In the genomic region with DNA sequence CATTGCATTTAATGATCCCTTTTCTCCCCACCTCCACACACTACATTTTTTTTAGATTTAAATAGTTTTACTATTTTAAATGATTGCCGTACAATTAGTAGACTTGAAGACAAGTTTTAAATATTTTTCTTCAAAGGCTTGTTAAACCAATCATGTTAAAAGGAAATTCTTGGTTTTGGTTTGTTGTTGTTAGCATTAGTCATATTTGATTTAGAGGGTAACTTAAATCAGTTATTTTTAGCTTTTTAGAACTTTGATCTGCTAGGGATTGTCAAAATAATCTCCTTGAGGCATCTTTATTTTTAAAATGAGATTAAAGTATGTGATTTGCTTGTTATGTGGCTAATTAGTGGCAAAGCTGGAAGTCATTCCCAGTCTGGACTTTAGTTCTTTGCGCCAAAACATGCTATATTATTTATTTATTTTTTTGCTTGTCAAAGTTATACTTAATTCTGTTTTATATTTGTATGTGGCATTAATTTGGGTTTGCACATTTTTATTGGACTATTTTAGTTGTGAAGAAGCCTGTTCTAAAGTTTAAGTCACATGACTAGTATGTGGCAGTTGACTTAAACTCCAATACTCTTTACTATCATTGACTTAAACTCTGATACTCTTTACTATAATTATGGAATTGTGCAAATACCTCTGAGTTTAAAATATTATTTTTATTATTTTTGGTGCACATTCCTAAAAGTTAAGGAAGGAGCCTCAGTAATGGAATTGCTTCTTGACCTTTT, we compare ENCODE assay signal across 9 cellular contexts. TPM values are rescaled to one million over a fixed set of nuclear protein-coding genes. Genes with fewer than 3 reads are reported as not detected.
A peak's percentile ranks its signal among the peaks of the same experiment; 100 is the strongest.
DNase-seq lines count a peak whose midpoint lies in the region; ATAC-seq and TF ChIP-seq lines count a peak whose summit lies in the region.
"Had no signal": no experiment of that assay in that cellular context is flagged by ENCODE, and none has a peak within 500 bp of the region (broad histone marks: within the 10 kb centered on the region; RNA-seq: fewer than 3 reads in every experiment).

No MANE protein-coding gene starts in this region.

- intact Hi-C loops in CD8-positive, alpha-beta T cell (cut with DNase I, micrococcal nuclease): loop anchor here in 1 of 2 experiments (5.0 kb wide), 1 partner anchor 290 kb away; no protein-coding TSS in a partner anchor
- intact Hi-C loops in dendritic cell treated with granulocyte-macrophage colony-stimulating factor and Interleukin-4, amounts not matched to agents 40 ng/mL and 50 ng/mL, for 4 days (cut with micrococcal nuclease): no loop called here

- no peaks in the 10 kb centered on the region for H3K9me2 ChIP-seq in Loucy (replicated peaks; ENCODE audit: low read depth, low read length)

- CTCF ChIA-PET in CD8-positive, alpha-beta T cell (lab: Charles Lee): interaction anchor here (1.0 kb wide), 1 partner anchor 106 kb away, joined by 4 read pairs; no protein-coding TSS in a partner anchor

- H3K9ac ChIP-seq in Loucy (ENCODE audit: low read depth, low read length, poor library complexity, severe bottlenecking) (peak overlapping the region; percentile 92), neural progenitor cell (peak overlapping the region; percentile 3)

- TF ChIP-seq CTCF in CD8-positive, alpha-beta T cell (IDR thresholded peaks at IDR 0.05): no peak
- TF ChIP-seq CTCF in Loucy (conservative IDR thresholded peaks at IDR 0.05; ENCODE audit: low read length): no peak
- TF ChIP-seq CTCF in neural progenitor cell (IDR thresholded peaks at IDR 0.05): no peak

- H3K4me3 Mint-ChIP-seq in CD8-positive, alpha-beta T cell: peak overlapping the region; percentile 97
- H3K4me3 Mint-ChIP-seq in dendritic cell treated with granulocyte-macrophage colony-stimulating factor and Interleukin-4, amounts not matched to agents 40 ng/mL and 50 ng/mL, for 4 days: no peak overlapping the region
- H3K4me3 Mint-ChIP-seq in neural progenitor cell: peak overlapping the region; percentile 75

- H3K4me1 ChIP-seq in CD8-positive, alpha-beta T cell (ENCODE audit: insufficient read depth, low read length): peaks cover 33% of the 10 kb centered on the region
- peaks cover 57% of the 10 kb centered on the region for H3K4me1 ChIP-seq in Loucy (ENCODE audit: insufficient read depth, low read length, poor library complexity, severe bottlenecking)
- peaks cover 31% of the 10 kb centered on the region for H3K4me1 ChIP-seq in neural progenitor cell

- H3K4me2 ChIP-seq in Loucy (ENCODE audit: low read depth, low read length, poor library complexity, severe bottlenecking): peak overlapping the region; percentile 94
- peak overlapping the region; percentile 87 for H3K4me2 ChIP-seq in neural progenitor cell

- peaks cover 69% of the 10 kb centered on the region for H3K79me2 ChIP-seq in Loucy (ENCODE audit: insufficient read depth, low read length)
- H3K79me2 ChIP-seq in neural progenitor cell (ENCODE audit: low read depth): peaks cover 49% of the 10 kb centered on the region

- H4K20me1 ChIP-seq in Loucy (ENCODE audit: insufficient read depth, low read length, poor library complexity, severe bottlenecking) (peaks cover 58% of the 10 kb centered on the region), neural progenitor cell (ENCODE audit: low read depth) (peaks cover 25% of the 10 kb centered on the region)

- POLR2A ChIA-PET in CD8-positive, alpha-beta T cell (lab: Charles Lee): interaction anchor here (1.0 kb wide), 1 partner anchor 77 kb away, joined by 3 read pairs; no protein-coding TSS in a partner anchor

- H3K27ac ChIP-seq in CD8-positive, alpha-beta T cell (ENCODE audit: low read depth, low read length): no peak overlapping the region
- H3K27ac ChIP-seq in neural progenitor cell: no peak overlapping the region

- DNase-seq in CD8-positive, alpha-beta T cell: no peak
- DNase-seq in neural progenitor cell (ENCODE audit: low spot score): no peak
- DNase-seq in C1 segment of cervical spinal cord (lab: John Stamatoyannopoulos, UW): no peak
- no peak for DNase-seq in NCI-H2029 (lab: John Stamatoyannopoulos, UW)
- no peak for DNase-seq in activated CD4-positive, alpha-beta T cell treated with anti-CD3 and anti-CD28 coated beads, Interleukin-2, amount 50 U/mL, for 1 hour
- DNase-seq: NCI-H226 had no signal

- peaks cover 71% of the 10 kb centered on the region for H3K4me1 Mint-ChIP-seq in CD8-positive, alpha-beta T cell (ENCODE audit: low read depth)
- H3K4me1 Mint-ChIP-seq in dendritic cell treated with granulocyte-macrophage colony-stimulating factor and Interleukin-4, amounts not matched to agents 40 ng/mL and 50 ng/mL, for 4 days (ENCODE audit: low read depth): peaks cover 60% of the 10 kb centered on the region
- peaks cover 48% of the 10 kb centered on the region for H3K4me1 Mint-ChIP-seq in neural progenitor cell

- peaks cover 40% of the 10 kb centered on the region for H3K36me3 Mint-ChIP-seq in CD8-positive, alpha-beta T cell
- peaks cover 25% of the 10 kb centered on the region for H3K36me3 Mint-ChIP-seq in dendritic cell treated with granulocyte-macrophage colony-stimulating factor and Interleukin-4, amounts not matched to agents 40 ng/mL and 50 ng/mL, for 4 days (ENCODE audit: low read depth)
- H3K36me3 Mint-ChIP-seq in neural progenitor cell: peaks cover 9% of the 10 kb centered on the region

- no peak overlapping the region for H3K4me3 ChIP-seq in CD8-positive, alpha-beta T cell (ENCODE audit: low read depth, low read length)
- peak overlapping the region; percentile 92 for H3K4me3 ChIP-seq in Loucy (ENCODE audit: low read length, poor library complexity, severe bottlenecking)
- peak overlapping the region; percentile 74 for H3K4me3 ChIP-seq in neural progenitor cell

- H3K9me3 Mint-ChIP-seq in CD8-positive, alpha-beta T cell: no peaks in the 10 kb centered on the region
- H3K9me3 Mint-ChIP-seq in dendritic cell treated with granulocyte-macrophage colony-stimulating factor and Interleukin-4, amounts not matched to agents 40 ng/mL and 50 ng/mL, for 4 days: no peaks in the 10 kb centered on the region
- H3K9me3 Mint-ChIP-seq in neural progenitor cell: no peaks in the 10 kb centered on the region

- no peak overlapping the region for H3K27ac Mint-ChIP-seq in CD8-positive, alpha-beta T cell
- H3K27ac Mint-ChIP-seq in dendritic cell treated with granulocyte-macrophage colony-stimulating factor and Interleukin-4, amounts not matched to agents 40 ng/mL and 50 ng/mL, for 4 days: peak overlapping the region; percentile 34
- H3K27ac Mint-ChIP-seq in neural progenitor cell: no peak overlapping the region

- H3K27me3 Mint-ChIP-seq in CD8-positive, alpha-beta T cell (ENCODE audit: low read depth): no peaks in the 10 kb centered on the region
- no peaks in the 10 kb centered on the region for H3K27me3 Mint-ChIP-seq in dendritic cell treated with granulocyte-macrophage colony-stimulating factor and Interleukin-4, amounts not matched to agents 40 ng/mL and 50 ng/mL, for 4 days
- peaks cover 6% of the 10 kb centered on the region for H3K27me3 Mint-ChIP-seq in neural progenitor cell (ENCODE audit: insufficient read depth, low read depth)

- no peak for ATAC-seq in CD8-positive, alpha-beta T cell
- no peak for ATAC-seq in GM18867 (IDR thresholded peaks at IDR 0.05; ENCODE audit: unreplicated experiment)

- H3F3A ChIP-seq in Loucy (ENCODE audit: low read depth) (no peaks in the 10 kb centered on the region), neural progenitor cell (ENCODE audit: low read depth) (peaks cover 39% of the 10 kb centered on the region)

- no peaks in the 10 kb centered on the region for H3K36me3 ChIP-seq in CD8-positive, alpha-beta T cell (ENCODE audit: insufficient read depth, low read length)
- no peaks in the 10 kb centered on the region for H3K36me3 ChIP-seq in Loucy (ENCODE audit: insufficient read depth, low read length)
- H3K36me3 ChIP-seq in neural progenitor cell: no peaks in the 10 kb centered on the region

- H3K9me3 ChIP-seq in CD8-positive, alpha-beta T cell (ENCODE audit: low read length): no peaks in the 10 kb centered on the region
- H3K9me3 ChIP-seq in Loucy (ENCODE audit: insufficient read depth, low read depth, low read length): no peaks in the 10 kb centered on the region
- no peaks in the 10 kb centered on the region for H3K9me3 ChIP-seq in neural progenitor cell (ENCODE audit: low read depth)

- no peaks in the 10 kb centered on the region for H3K27me3 ChIP-seq in CD8-positive, alpha-beta T cell (ENCODE audit: insufficient read depth, low read length)
- H3K27me3 ChIP-seq in Loucy (ENCODE audit: insufficient read depth, low read length, poor library complexity, severe bottlenecking) (peaks cover 4% of the 10 kb centered on the region), neural progenitor cell (no peaks in the 10 kb centered on the region)

- H2AFZ ChIP-seq in Loucy (ENCODE audit: low read length) (no peak overlapping the region), neural progenitor cell (replicated peaks) (no peak overlapping the region)

RNA-seq across cellular contexts. Expression of a gene that starts 14.7 kb away (rescaled TPM):
- total RNA-seq in CD8-positive, alpha-beta T cell: 1 to 10 TPM; 4.6 to 7.3 TPM
- total RNA-seq in neural progenitor cell (ENCODE audit: low replicate concordance): 2.2 and 3.9 TPM in 2 replicates

RNA-seq across cellular contexts. Expression of a gene that starts 14.7 kb away (rescaled TPM):
- 10 to 100 TPM; 13.4 to 13.7 TPM for total RNA-seq in CD8-positive, alpha-beta T cell
- 8.5 and 11.7 TPM in 2 replicates for total RNA-seq in neural progenitor cell (ENCODE audit: low replicate concordance)
